Comparison of ENCODE assay signal across 12 cellular contexts in the genomic region with DNA sequence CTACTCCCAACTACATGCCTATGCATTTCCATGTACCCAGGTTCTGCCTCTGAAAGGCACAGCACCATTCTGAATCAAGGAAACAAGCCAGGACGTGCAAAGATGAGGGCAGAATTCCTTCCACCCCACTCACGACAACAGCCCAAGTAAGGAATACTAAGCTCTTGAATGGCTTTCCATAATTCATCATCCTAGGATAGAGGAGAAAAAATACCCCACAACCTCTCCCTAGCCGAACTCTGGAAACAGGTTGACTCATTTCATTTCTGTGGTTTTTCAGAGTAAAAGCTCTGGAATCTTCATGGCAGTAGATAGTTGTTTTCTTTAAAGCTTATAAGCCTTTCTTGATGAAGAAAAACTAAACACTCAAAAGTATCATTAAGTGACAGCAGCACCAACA.
DNase-seq lines count a peak whose midpoint lies in the region; ATAC-seq and TF ChIP-seq lines count a peak whose summit lies in the region.
"Had no signal": no experiment of that assay in that cellular context is flagged by ENCODE, and none has a peak within 500 bp of the region (broad histone marks: within the 10 kb centered on the region; RNA-seq: fewer than 3 reads in every experiment).

No MANE protein-coding gene starts in this region.

- H3K4me1 ChIP-seq in esophagus muscularis mucosa: peaks cover 49 to 98% (median 89%) of the 10 kb centered on the region in 4 donors
- H3K4me1 ChIP-seq in psoas muscle: peaks cover 23% of the 10 kb centered on the region

- intact Hi-C loops in esophagus muscularis mucosa (cut with DNase I): no loop called here
- intact Hi-C loops in psoas muscle (cut with DNase I): no loop called here
- intact Hi-C loops in posterior vena cava (cut with DNase I): no loop called here

- ATAC-seq in psoas muscle (no peak), GM18511 (IDR thresholded peaks at IDR 0.05; ENCODE audit: unreplicated experiment) (no peak)

- DNase-seq in AG08395 (ENCODE audit: low spot score) (peak; percentile 92), RWPE1 (ENCODE audit: low spot score) (peak; percentile 50), esophagus muscularis mucosa (ENCODE audit: extremely low spot score) (no peak), psoas muscle (no peak), cerebellum (ENCODE audit: low spot score) (no peak), GM20000 (ENCODE audit: low spot score) (no peak), posterior vena cava (ENCODE audit: low spot score) (no peak)
- DNase-seq: activated T-cell treated with anti-CD3 and anti-CD28 coated beads, Interleukin-2, amount 50 U/mL, for 24 hours; immature natural killer cell; NCI-H1694 treated with DMSO at 0.1 percent for 48 hours had no signal

- H3K9me3 ChIP-seq in esophagus muscularis mucosa: no peaks in the 10 kb centered on the region
- H3K9me3 ChIP-seq in psoas muscle: no peaks in the 10 kb centered on the region
- H3K9me3 ChIP-seq: BLaER1 had no signal

- no peaks in the 10 kb centered on the region for H3K36me3 ChIP-seq in esophagus muscularis mucosa
- no peaks in the 10 kb centered on the region for H3K36me3 ChIP-seq in psoas muscle (ENCODE audit: insufficient read depth in 1 of 2, low read depth in 1 of 2)
- H3K36me3 ChIP-seq: BLaER1 had no signal

- H3K27me3 ChIP-seq in esophagus muscularis mucosa (no peaks in the 10 kb centered on the region), psoas muscle (ENCODE audit: insufficient read depth in 3 of 3, low read length in 2 of 3) (no peaks in the 10 kb centered on the region)
- H3K27me3 ChIP-seq: BLaER1 had no signal

- H3K27ac ChIP-seq in RWPE1 (no peak overlapping the region), esophagus muscularis mucosa (replicated peaks in 1 of 4) (peak overlapping the region; percentile 66 to 72 (median 70)), psoas muscle (peak overlapping the region; percentile 48)
- H3K27ac ChIP-seq: BLaER1 had no signal

- POLR2A ChIA-PET in RWPE1 (lab: Yijun Ruan, JAX; ENCODE audit: low non-redundant PET): no interaction called here

- no peak for TF ChIP-seq EP300 in esophagus muscularis mucosa (IDR thresholded peaks at IDR 0.05)

- 33% methylated on average over 3 of the region's 3 CpGs for WGBS in esophagus muscularis mucosa
- WGBS in psoas muscle, 3 donors: 62 to 76% (median 74%) methylated on average over 3 of the region's 3 CpGs

- CTCF ChIA-PET in RWPE1 (lab: Yijun Ruan, JAX): no interaction called here

- H3K4me3 ChIP-seq in esophagus muscularis mucosa (no peak overlapping the region), psoas muscle (no peak overlapping the region)
- H3K4me3 ChIP-seq: BLaER1 had no signal

- TF ChIP-seq CTCF in RWPE1 (conservative IDR thresholded peaks at IDR 0.05; ENCODE audit: low read depth) (no peak), esophagus muscularis mucosa (IDR thresholded peaks at IDR 0.05) (no peak), psoas muscle (IDR thresholded peaks at IDR 0.05) (no peak), GM20000 (IDR thresholded peaks at IDR 0.05; ENCODE audit: extremely low read depth, missing control alignments) (no peak)

- TF ChIP-seq POLR2A in esophagus muscularis mucosa (IDR thresholded peaks at IDR 0.05; ENCODE audit: low read depth): no peak

Comparison
In these comparisons a context has a peak if more than half of its experiments do, and no peak if none do; other contexts are left out.
1. DNase-seq: peak in AG08395 (single experiment) and RWPE1 (single experiment); none in esophagus muscularis mucosa (single experiment), psoas muscle (0 of 2), cerebellum (single experiment), GM20000 (single experiment) and posterior vena cava (single experiment).